10 cellular contexts compared by ENCODE assay signal in the genomic region with DNA sequence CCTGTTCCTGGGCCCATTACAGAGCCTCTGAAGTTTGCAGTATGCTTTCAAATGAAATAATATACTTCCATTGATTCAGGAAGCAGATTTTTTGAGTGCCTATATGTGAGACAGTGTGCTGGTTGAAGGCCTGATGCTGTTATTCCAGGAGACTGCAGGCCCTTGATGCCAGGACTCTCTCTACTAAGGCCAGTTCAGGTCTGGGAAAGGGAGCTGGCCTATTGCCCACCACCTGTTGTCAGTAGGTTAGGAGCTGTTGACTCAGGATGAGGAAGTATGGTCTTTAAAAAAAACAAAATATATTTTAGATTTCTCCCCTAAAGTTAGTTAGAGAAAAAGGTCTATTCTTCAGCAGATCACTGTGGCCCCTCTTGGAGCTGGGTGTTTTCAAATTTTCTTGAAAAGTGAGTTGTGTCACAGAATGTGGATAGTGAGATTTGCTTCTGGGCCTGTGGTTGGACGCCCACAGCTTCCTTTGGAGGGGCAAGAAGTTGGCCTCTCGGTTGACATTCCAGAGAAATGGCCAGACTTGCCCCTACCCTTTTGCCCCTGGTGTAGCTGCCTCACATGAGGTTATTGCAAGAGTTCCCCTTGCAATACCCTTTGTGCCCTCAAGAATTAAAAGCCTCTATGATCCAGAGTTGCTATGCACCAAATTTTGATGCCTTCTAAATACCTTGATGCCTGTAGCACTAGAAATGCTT. TPM values are rescaled to one million over a fixed set of nuclear protein-coding genes. Genes with fewer than 3 reads are reported as not detected.
DNase-seq lines count a peak whose midpoint lies in the region; ATAC-seq lines count a peak whose summit lies in the region.
"Had no signal": no experiment of that assay in that cellular context is flagged by ENCODE, and none has a peak within 500 bp of the region (broad histone marks: within the 10 kb centered on the region; RNA-seq: fewer than 3 reads in every experiment).

No MANE protein-coding gene starts in this region.

- intact Hi-C loops in activated CD4-positive, alpha-beta T cell treated with anti-CD3 and anti-CD28 coated beads, Interleukin-2, amount 10 ng/mL, durations not matched to agents 24 days and 14 days (cut with micrococcal nuclease), result loop anchor here (2.0 to 5.0 kb wide), 4 partner anchors 17 to 231 kb away; a partner anchor contains a TSS

- H3K4me1 Mint-ChIP-seq in activated CD4-positive, alpha-beta T cell treated with anti-CD3 and anti-CD28 coated beads, Interleukin-2, amount 10 ng/mL, durations not matched to agents 24 days and 14 days, result peaks cover 37% of the 10 kb centered on the region

- H3K36me3 ChIP-seq in endocrine pancreas (ENCODE audit: control insufficient read depth, insufficient read depth, low read length) (no peaks in the 10 kb centered on the region), skeletal muscle satellite cell (ENCODE audit: insufficient read depth, low read length) (no peaks in the 10 kb centered on the region)
- H3K36me3 ChIP-seq: brain microvascular endothelial cell had no signal

- H3K4me3 Mint-ChIP-seq in activated CD4-positive, alpha-beta T cell treated with anti-CD3 and anti-CD28 coated beads, Interleukin-2, amount 10 ng/mL, durations not matched to agents 24 days and 14 days, result peak overlapping the region; percentile 61

- H3K9me3 ChIP-seq in endocrine pancreas (ENCODE audit: control insufficient read depth, low read length), result no peaks in the 10 kb centered on the region
- H3K9me3 ChIP-seq in skeletal muscle satellite cell (replicated peaks; ENCODE audit: low read length), result no peaks in the 10 kb centered on the region

- no peaks in the 10 kb centered on the region for H3K27me3 Mint-ChIP-seq in activated CD4-positive, alpha-beta T cell treated with anti-CD3 and anti-CD28 coated beads, Interleukin-2, amount 10 ng/mL, durations not matched to agents 24 days and 14 days

- H3K27ac Mint-ChIP-seq in activated CD4-positive, alpha-beta T cell treated with anti-CD3 and anti-CD28 coated beads, Interleukin-2, amount 10 ng/mL, durations not matched to agents 24 days and 14 days, result peak overlapping the region; percentile 81

- no peak overlapping the region for H3K4me2 ChIP-seq in skeletal muscle satellite cell (ENCODE audit: low read length)

- H3K4me3 ChIP-seq in endocrine pancreas (ENCODE audit: control insufficient read depth, insufficient read depth, low read length) (no peak overlapping the region), skeletal muscle satellite cell (ENCODE audit: low read length) (no peak overlapping the region)

- H3K4me1 ChIP-seq in endocrine pancreas (ENCODE audit: control insufficient read depth, insufficient read depth, low read length), result peaks cover 7% of the 10 kb centered on the region
- H3K4me1 ChIP-seq in skeletal muscle satellite cell (ENCODE audit: control insufficient read depth, insufficient read depth, low read length), result peaks cover 24% of the 10 kb centered on the region

- H3K9me3 Mint-ChIP-seq in activated CD4-positive, alpha-beta T cell treated with anti-CD3 and anti-CD28 coated beads, Interleukin-2, amount 10 ng/mL, durations not matched to agents 24 days and 14 days, result no peaks in the 10 kb centered on the region

- no peak for DNase-seq in activated CD4-positive, alpha-beta T cell treated with anti-CD3 and anti-CD28 coated beads, Interleukin-2, amount 10 ng/mL, durations not matched to agents 24 days and 14 days
- no peak for DNase-seq in activated CD4-positive, alpha-beta T cell treated with anti-CD3 and anti-CD28 coated beads, Interleukin-2, amount 50 U/mL, for 48 hours
- peak; percentile 33 for DNase-seq in NAMALWA (ENCODE audit: low spot score)
- no peak for DNase-seq in foreskin melanocyte
- DNase-seq in A172 (ENCODE audit: low spot score), result no peak
- DNase-seq: brain microvascular endothelial cell, NCI-H1048 had no signal

- H3K9ac ChIP-seq in endocrine pancreas (ENCODE audit: control insufficient read depth, insufficient read depth, low read length), result peak overlapping the region; percentile 33
- H3K9ac ChIP-seq in skeletal muscle satellite cell (ENCODE audit: low read depth, low read length), result peak overlapping the region; percentile 6

- ATAC-seq in HG02840 (IDR thresholded peaks at IDR 0.05; ENCODE audit: low FRiP score, unreplicated experiment), result no peak

- H3K36me3 Mint-ChIP-seq in activated CD4-positive, alpha-beta T cell treated with anti-CD3 and anti-CD28 coated beads, Interleukin-2, amount 10 ng/mL, durations not matched to agents 24 days and 14 days (ENCODE audit: low read depth), result peaks cover 27% of the 10 kb centered on the region

- H3K27me3 ChIP-seq in endocrine pancreas (ENCODE audit: control insufficient read depth, insufficient read depth, low read length) (no peaks in the 10 kb centered on the region), skeletal muscle satellite cell (ENCODE audit: control insufficient read depth, insufficient read depth, low read length) (no peaks in the 10 kb centered on the region)
- H3K27me3 ChIP-seq: brain microvascular endothelial cell had no signal

RNA-seq across cellular contexts. Expression of a gene that starts 7.9 kb away (rescaled TPM):
- total RNA-seq in activated CD4-positive, alpha-beta T cell treated with anti-CD3 and anti-CD28 coated beads, Interleukin-2, amount 10 ng/mL, durations not matched to agents 24 days and 14 days, result 0.07 and 0.09 TPM in 2 replicates
- total RNA-seq in skeletal muscle satellite cell (2012; rRNA removed), result under 0.01 TPM in 1 of 2 replicates, not detected in the other
- 0.45 TPM in 1 of 2 replicates, not detected in the other for total RNA-seq in A172 (2014; rRNA removed; shearing (Covaris generic))

RNA-seq across cellular contexts. Expression of a gene that starts 17.2 kb away (rescaled TPM):
- total RNA-seq in activated CD4-positive, alpha-beta T cell treated with anti-CD3 and anti-CD28 coated beads, Interleukin-2, amount 10 ng/mL, durations not matched to agents 24 days and 14 days, result 7.2 and 8.4 TPM in 2 replicates
- total RNA-seq in skeletal muscle satellite cell (2012; rRNA removed), result 18.0 and 21.6 TPM in 2 replicates
- total RNA-seq in A172 (2014; rRNA removed; shearing (Covaris generic)), result 27.7 and 35.1 TPM in 2 replicates

RNA-seq across cellular contexts. Expression of a gene that starts 36.3 kb away (rescaled TPM):
- total RNA-seq in activated CD4-positive, alpha-beta T cell treated with anti-CD3 and anti-CD28 coated beads, Interleukin-2, amount 10 ng/mL, durations not matched to agents 24 days and 14 days, result 103 and 106 TPM in 2 replicates
- total RNA-seq in skeletal muscle satellite cell (2012; rRNA removed), result 13.1 and 20.8 TPM in 2 replicates
- 8.0 and 16.4 TPM in 2 replicates for total RNA-seq in A172 (2014; rRNA removed; shearing (Covaris generic))
